In the genomic region with DNA sequence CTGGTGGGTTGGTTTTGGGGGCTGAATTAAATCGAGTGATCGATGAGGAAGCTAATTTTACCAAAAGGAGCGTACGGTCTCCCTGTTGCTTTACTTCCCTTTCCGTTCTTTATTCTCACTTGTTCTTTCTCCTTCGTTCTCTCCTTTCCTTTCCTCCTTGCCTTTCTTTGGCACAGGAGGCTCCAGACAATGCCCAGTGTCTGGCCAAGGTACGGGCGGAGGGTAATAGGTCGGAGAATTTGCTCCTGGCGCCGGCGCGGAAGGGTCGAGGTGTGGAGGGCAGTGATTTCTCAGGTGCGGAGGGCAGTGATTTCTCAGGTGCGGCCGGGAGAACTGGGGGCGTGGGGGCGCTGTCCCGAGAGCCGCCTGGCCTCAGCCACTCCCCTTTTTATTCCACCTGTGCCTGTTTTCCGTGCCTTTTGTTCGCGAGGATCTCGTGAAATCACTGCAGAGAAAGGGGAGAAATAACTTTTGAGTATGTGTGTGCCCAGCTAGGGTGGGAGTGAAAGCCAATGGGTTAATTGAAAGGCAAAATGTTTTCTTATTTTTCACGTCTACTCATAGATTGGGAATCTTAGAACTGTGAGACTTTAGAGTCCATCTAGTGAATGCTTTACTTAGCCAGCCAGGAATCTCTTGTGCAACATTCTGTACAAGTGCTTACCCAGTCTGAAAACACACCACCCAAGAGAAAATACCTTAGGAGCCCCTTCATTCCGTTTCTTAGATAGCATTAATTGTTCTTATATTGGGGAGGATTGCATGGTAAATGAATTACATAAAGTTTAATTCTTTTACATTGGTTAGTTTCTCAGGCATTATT, we compare ENCODE assay signal across 1 cellular context.
TF ChIP-seq lines count a peak whose summit lies in the region.

No MANE protein-coding gene starts in this region.

TF ChIP-seq in HepG2, 621 proteins besides CTCF, POLR2A, EP300 and RAD21 (continued from another document):
- TF ChIP-seq FLYWCH1 (CRISPR knock-in tag; IDR thresholded peaks at IDR 0.05) (no peak), SMC3 (IDR thresholded peaks at IDR 0.05; ENCODE audit: low read length) (no peak), GABPB1 (CRISPR knock-in tag; IDR thresholded peaks at IDR 0.05) (0 out of 2 replicates have a peak, but pooled peaks have one; percentile 29), HMG20B (CRISPR knock-in tag; conservative IDR thresholded peaks at IDR 0.05) (peak; percentile 93), ZNF510 (CRISPR knock-in tag; IDR thresholded peaks at IDR 0.05; ENCODE audit: low read depth) (0 out of 2 replicates have a peak, but pooled peaks have one; percentile 44), GLI4 (CRISPR knock-in tag; IDR thresholded peaks at IDR 0.05; ENCODE audit: borderline replicate concordance) (no peak), GATAD2A (CRISPR knock-in tag; IDR thresholded peaks at IDR 0.05) (peak; percentile 18; the same call in 1 of the 2 replicates), ZZZ3 (CRISPR knock-in tag; IDR thresholded peaks at IDR 0.05; ENCODE audit: borderline replicate concordance) (peak; percentile 66; the same call in 1 of the 2 replicates), MATR3 (CRISPR knock-in tag; IDR thresholded peaks at IDR 0.05) (no peak), HOXA5 (CRISPR knock-in tag; IDR thresholded peaks at IDR 0.05) (no peak), U2AF1 (optimal IDR thresholded peaks at IDR 0.05; ENCODE audit: low read depth, low read length) (peak; percentile 43), ZMYM3 (CRISPR knock-in tag; IDR thresholded peaks at IDR 0.05) (no peak), SP1 (IDR thresholded peaks at IDR 0.05) (no peak), SP1 (CRISPR knock-in tag; IDR thresholded peaks at IDR 0.05) (peak; percentile 21; the same call in 1 of the 2 replicates), ZNF670 (CRISPR knock-in tag; IDR thresholded peaks at IDR 0.05; ENCODE audit: borderline replicate concordance) (no peak), ZNF556 (CRISPR knock-in tag; IDR thresholded peaks at IDR 0.05; ENCODE audit: borderline replicate concordance) (peak; percentile 65; the same call in 1 of the 2 replicates)
- TF ChIP-seq, protein P1, sequence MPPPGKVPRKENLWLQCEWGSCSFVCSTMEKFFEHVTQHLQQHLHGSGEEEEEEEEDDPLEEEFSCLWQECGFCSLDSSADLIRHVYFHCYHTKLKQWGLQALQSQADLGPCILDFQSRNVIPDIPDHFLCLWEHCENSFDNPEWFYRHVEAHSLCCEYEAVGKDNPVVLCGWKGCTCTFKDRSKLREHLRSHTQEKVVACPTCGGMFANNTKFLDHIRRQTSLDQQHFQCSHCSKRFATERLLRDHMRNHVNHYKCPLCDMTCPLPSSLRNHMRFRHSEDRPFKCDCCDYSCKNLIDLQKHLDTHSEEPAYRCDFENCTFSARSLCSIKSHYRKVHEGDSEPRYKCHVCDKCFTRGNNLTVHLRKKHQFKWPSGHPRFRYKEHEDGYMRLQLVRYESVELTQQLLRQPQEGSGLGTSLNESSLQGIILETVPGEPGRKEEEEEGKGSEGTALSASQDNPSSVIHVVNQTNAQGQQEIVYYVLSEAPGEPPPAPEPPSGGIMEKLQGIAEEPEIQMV (CRISPR knock-in tag; IDR thresholded peaks at IDR 0.05; ENCODE audit: low read depth) = 0 out of 2 replicates have a peak, but pooled peaks have one; percentile 42
- TF ChIP-seq, protein P2, sequence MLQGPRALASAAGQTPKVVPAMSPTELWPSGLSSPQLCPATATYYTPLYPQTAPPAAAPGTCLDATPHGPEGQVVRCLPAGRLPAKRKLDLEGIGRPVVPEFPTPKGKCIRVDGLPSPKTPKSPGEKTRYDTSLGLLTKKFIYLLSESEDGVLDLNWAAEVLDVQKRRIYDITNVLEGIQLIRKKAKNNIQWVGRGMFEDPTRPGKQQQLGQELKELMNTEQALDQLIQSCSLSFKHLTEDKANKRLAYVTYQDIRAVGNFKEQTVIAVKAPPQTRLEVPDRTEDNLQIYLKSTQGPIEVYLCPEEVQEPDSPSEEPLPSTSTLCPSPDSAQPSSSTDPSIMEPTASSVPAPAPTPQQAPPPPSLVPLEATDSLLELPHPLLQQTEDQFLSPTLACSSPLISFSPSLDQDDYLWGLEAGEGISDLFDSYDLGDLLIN (CRISPR knock-in tag; IDR thresholded peaks at IDR 0.05; ENCODE audit: borderline replicate concordance) = peak; percentile 21; the same call in 1 of the 2 replicates
- TF ChIP-seq, protein P3, sequence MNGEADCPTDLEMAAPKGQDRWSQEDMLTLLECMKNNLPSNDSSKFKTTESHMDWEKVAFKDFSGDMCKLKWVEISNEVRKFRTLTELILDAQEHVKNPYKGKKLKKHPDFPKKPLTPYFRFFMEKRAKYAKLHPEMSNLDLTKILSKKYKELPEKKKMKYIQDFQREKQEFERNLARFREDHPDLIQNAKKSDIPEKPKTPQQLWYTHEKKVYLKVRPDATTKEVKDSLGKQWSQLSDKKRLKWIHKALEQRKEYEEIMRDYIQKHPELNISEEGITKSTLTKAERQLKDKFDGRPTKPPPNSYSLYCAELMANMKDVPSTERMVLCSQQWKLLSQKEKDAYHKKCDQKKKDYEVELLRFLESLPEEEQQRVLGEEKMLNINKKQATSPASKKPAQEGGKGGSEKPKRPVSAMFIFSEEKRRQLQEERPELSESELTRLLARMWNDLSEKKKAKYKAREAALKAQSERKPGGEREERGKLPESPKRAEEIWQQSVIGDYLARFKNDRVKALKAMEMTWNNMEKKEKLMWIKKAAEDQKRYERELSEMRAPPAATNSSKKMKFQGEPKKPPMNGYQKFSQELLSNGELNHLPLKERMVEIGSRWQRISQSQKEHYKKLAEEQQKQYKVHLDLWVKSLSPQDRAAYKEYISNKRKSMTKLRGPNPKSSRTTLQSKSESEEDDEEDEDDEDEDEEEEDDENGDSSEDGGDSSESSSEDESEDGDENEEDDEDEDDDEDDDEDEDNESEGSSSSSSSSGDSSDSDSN (CRISPR knock-in tag; IDR thresholded peaks at IDR 0.05) = peak; percentile 7; the same call in 1 of the 2 replicates
- TF ChIP-seq, protein P4, sequence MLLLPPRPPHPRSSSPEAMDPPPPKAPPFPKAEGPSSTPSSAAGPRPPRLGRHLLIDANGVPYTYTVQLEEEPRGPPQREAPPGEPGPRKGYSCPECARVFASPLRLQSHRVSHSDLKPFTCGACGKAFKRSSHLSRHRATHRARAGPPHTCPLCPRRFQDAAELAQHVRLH (CRISPR knock-in tag; IDR thresholded peaks at IDR 0.05; ENCODE audit: borderline replicate concordance, low read depth) = no peak
- TF ChIP-seq, protein P5, sequence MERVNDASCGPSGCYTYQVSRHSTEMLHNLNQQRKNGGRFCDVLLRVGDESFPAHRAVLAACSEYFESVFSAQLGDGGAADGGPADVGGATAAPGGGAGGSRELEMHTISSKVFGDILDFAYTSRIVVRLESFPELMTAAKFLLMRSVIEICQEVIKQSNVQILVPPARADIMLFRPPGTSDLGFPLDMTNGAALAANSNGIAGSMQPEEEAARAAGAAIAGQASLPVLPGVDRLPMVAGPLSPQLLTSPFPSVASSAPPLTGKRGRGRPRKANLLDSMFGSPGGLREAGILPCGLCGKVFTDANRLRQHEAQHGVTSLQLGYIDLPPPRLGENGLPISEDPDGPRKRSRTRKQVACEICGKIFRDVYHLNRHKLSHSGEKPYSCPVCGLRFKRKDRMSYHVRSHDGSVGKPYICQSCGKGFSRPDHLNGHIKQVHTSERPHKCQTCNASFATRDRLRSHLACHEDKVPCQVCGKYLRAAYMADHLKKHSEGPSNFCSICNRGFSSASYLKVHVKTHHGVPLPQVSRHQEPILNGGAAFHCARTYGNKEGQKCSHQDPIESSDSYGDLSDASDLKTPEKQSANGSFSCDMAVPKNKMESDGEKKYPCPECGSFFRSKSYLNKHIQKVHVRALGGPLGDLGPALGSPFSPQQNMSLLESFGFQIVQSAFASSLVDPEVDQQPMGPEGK (CRISPR knock-in tag; IDR thresholded peaks at IDR 0.05) = peak; percentile 84
- TF ChIP-seq, protein P6, sequence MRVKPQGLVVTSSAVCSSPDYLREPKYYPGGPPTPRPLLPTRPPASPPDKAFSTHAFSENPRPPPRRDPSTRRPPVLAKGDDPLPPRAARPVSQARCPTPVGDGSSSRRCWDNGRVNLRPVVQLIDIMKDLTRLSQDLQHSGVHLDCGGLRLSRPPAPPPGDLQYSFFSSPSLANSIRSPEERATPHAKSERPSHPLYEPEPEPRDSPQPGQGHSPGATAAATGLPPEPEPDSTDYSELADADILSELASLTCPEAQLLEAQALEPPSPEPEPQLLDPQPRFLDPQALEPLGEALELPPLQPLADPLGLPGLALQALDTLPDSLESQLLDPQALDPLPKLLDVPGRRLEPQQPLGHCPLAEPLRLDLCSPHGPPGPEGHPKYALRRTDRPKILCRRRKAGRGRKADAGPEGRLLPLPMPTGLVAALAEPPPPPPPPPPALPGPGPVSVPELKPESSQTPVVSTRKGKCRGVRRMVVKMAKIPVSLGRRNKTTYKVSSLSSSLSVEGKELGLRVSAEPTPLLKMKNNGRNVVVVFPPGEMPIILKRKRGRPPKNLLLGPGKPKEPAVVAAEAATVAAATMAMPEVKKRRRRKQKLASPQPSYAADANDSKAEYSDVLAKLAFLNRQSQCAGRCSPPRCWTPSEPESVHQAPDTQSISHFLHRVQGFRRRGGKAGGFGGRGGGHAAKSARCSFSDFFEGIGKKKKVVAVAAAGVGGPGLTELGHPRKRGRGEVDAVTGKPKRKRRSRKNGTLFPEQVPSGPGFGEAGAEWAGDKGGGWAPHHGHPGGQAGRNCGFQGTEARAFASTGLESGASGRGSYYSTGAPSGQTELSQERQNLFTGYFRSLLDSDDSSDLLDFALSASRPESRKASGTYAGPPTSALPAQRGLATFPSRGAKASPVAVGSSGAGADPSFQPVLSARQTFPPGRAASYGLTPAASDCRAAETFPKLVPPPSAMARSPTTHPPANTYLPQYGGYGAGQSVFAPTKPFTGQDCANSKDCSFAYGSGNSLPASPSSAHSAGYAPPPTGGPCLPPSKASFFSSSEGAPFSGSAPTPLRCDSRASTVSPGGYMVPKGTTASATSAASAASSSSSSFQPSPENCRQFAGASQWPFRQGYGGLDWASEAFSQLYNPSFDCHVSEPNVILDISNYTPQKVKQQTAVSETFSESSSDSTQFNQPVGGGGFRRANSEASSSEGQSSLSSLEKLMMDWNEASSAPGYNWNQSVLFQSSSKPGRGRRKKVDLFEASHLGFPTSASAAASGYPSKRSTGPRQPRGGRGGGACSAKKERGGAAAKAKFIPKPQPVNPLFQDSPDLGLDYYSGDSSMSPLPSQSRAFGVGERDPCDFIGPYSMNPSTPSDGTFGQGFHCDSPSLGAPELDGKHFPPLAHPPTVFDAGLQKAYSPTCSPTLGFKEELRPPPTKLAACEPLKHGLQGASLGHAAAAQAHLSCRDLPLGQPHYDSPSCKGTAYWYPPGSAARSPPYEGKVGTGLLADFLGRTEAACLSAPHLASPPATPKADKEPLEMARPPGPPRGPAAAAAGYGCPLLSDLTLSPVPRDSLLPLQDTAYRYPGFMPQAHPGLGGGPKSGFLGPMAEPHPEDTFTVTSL (CRISPR knock-in tag; IDR thresholded peaks at IDR 0.05; ENCODE audit: borderline replicate concordance) = no peak
